Comparison of ENCODE assay signal across 16 cellular contexts in the genomic region with DNA sequence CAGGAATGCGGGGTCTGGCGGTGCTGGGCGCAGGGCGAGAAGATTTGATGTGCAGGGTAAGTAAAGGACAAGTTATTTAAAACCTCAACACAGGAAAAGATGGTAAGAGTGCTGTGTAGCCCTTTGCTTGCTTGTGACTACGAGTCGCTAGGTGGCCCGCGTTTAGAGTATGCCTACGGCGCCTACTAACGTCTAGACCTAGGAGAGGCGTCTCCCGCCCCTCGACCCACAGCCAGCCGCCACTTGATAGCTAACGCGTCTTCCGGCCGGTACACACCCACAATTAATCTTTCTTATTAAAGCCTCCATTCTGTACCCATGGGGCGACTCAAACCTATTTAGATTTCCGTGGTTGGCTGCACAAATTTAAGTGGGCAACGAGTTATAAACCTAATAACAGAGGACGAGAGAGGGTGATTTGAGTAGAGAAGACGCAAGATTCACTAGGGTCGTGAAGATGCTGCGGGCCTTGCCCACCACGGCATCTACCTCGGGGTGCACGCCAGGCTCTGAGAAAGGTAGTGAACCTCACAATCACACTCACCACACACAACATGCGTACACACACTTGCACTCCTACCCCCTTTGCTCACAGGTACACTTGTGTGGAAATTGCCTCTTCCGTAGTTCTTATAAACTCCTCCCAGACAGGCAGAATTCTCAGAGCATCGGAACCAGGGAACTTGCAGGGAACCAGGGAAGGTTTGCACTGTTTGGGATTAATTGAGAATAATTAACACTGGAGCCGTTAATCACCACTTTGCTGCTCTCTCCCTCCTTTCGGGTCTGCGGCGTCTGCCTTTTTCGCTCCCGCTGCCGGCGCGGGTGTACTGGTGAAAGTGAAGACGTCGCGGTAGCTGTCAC. TPM values are rescaled to one million over a fixed set of nuclear protein-coding genes. Genes with fewer than 3 reads are reported as not detected.
DNase-seq lines count a peak whose midpoint lies in the region; ATAC-seq and TF ChIP-seq lines count a peak whose summit lies in the region.
"Had no signal": no experiment of that assay in that cellular context is flagged by ENCODE, and none has a peak within 500 bp of the region (broad histone marks: within the 10 kb centered on the region; RNA-seq: fewer than 3 reads in every experiment).

No MANE protein-coding gene starts in this region.

- H3K4me1 Mint-ChIP-seq in activated CD4-positive, alpha-beta T cell treated with anti-CD3 and anti-CD28 coated beads, Interleukin-2, amount 10 ng/mL, durations not matched to agents 24 days and 14 days, result peaks cover 2% of the 10 kb centered on the region
- H3K4me1 Mint-ChIP-seq in activated CD4-positive, alpha-beta memory T cell treated with anti-CD3 and anti-CD28 coated beads, Interleukin-2, amount 10 ng/mL, durations not matched to agents 7 days and 5 days, result peaks cover 3% of the 10 kb centered on the region
- peaks cover 24% of the 10 kb centered on the region for H3K4me1 Mint-ChIP-seq in endothelial cell (ENCODE audit: unreplicated experiment)

- POLR2A ChIA-PET in activated CD4-positive, alpha-beta memory T cell treated with anti-CD3 and anti-CD28 coated beads, Interleukin-2, amount 10 ng/mL, durations not matched to agents 7 days and 5 days (lab: Charles Lee), result no interaction called here

- no peak overlapping the region for H3K4me3 Mint-ChIP-seq in activated CD4-positive, alpha-beta T cell treated with anti-CD3 and anti-CD28 coated beads, Interleukin-2, amount 10 ng/mL, durations not matched to agents 24 days and 14 days
- H3K4me3 Mint-ChIP-seq in activated CD4-positive, alpha-beta memory T cell treated with anti-CD3 and anti-CD28 coated beads, Interleukin-2, amount 10 ng/mL, durations not matched to agents 7 days and 5 days, result no peak overlapping the region
- H3K4me3 Mint-ChIP-seq in endothelial cell (ENCODE audit: unreplicated experiment), result peak overlapping the region; percentile 85

- H3K9me3 Mint-ChIP-seq in activated CD4-positive, alpha-beta T cell treated with anti-CD3 and anti-CD28 coated beads, Interleukin-2, amount 10 ng/mL, durations not matched to agents 24 days and 14 days, result peaks cover 24% of the 10 kb centered on the region
- H3K9me3 Mint-ChIP-seq in activated CD4-positive, alpha-beta memory T cell treated with anti-CD3 and anti-CD28 coated beads, Interleukin-2, amount 10 ng/mL, durations not matched to agents 7 days and 5 days, result peaks cover 3% of the 10 kb centered on the region
- H3K9me3 Mint-ChIP-seq in endothelial cell (ENCODE audit: unreplicated experiment), result no peaks in the 10 kb centered on the region

- peak overlapping the region; percentile 81 for H3K27ac Mint-ChIP-seq in activated CD4-positive, alpha-beta T cell treated with anti-CD3 and anti-CD28 coated beads, Interleukin-2, amount 10 ng/mL, durations not matched to agents 24 days and 14 days
- peak overlapping the region; percentile 55 for H3K27ac Mint-ChIP-seq in activated CD4-positive, alpha-beta memory T cell treated with anti-CD3 and anti-CD28 coated beads, Interleukin-2, amount 10 ng/mL, durations not matched to agents 7 days and 5 days
- no peak overlapping the region for H3K27ac Mint-ChIP-seq in endothelial cell (ENCODE audit: unreplicated experiment)

- intact Hi-C loops in activated CD4-positive, alpha-beta T cell treated with anti-CD3 and anti-CD28 coated beads, Interleukin-2, amount 10 ng/mL, durations not matched to agents 24 days and 14 days (cut with micrococcal nuclease), result loop anchor here (1.0 to 5.0 kb wide), 2 partner anchors 11 to 1686 kb away; a partner anchor contains a TSS
- intact Hi-C loops in sciatic nerve (cut with DNase I), result no loop called here

- DNase-seq in activated CD4-positive, alpha-beta T cell treated with anti-CD3 and anti-CD28 coated beads, Interleukin-2, amount 10 ng/mL, durations not matched to agents 24 days and 14 days, result peak; percentile 64
- DNase-seq in activated CD4-positive, alpha-beta T cell treated with anti-CD3 and anti-CD28 coated beads for 1 hour, result no peak
- no peak for DNase-seq in activated CD4-positive, alpha-beta memory T cell treated with anti-CD3 and anti-CD28 coated beads, Interleukin-2, amount 10 ng/mL, durations not matched to agents 7 days and 5 days
- no peak for DNase-seq in endothelial cell (ENCODE audit: low spot score)
- DNase-seq in pons (ENCODE audit: low spot score), result peak; percentile 46
- no peak for DNase-seq in HUDEP-2 (lab: John Stamatoyannopoulos, UW; ENCODE audit: unreplicated experiment in 76 of 76)
- DNase-seq in sciatic nerve (ENCODE audit: low spot score), result no peak
- DNase-seq: activated CD8-positive, alpha-beta memory T cell treated with anti-CD3 and anti-CD28 coated beads for 24 hours; CD8-positive, alpha-beta memory T cell; Karpas-422; left ventricle myocardium inferior; NCI-H1417; NCI-H226; SIG-M5 had no signal

- peaks cover 88% of the 10 kb centered on the region for H3K27me3 Mint-ChIP-seq in activated CD4-positive, alpha-beta T cell treated with anti-CD3 and anti-CD28 coated beads, Interleukin-2, amount 10 ng/mL, durations not matched to agents 24 days and 14 days
- peaks cover 92% of the 10 kb centered on the region for H3K27me3 Mint-ChIP-seq in activated CD4-positive, alpha-beta memory T cell treated with anti-CD3 and anti-CD28 coated beads, Interleukin-2, amount 10 ng/mL, durations not matched to agents 7 days and 5 days
- peaks cover 33% of the 10 kb centered on the region for H3K27me3 Mint-ChIP-seq in endothelial cell (ENCODE audit: unreplicated experiment)

- CTCF ChIA-PET in activated CD4-positive, alpha-beta memory T cell treated with anti-CD3 and anti-CD28 coated beads, Interleukin-2, amount 10 ng/mL, durations not matched to agents 7 days and 5 days (lab: Charles Lee), result interaction anchor here (0.8 kb wide), 1 partner anchor 24 kb away, joined by 3 read pairs; no protein-coding TSS in a partner anchor

- peaks cover 12% of the 10 kb centered on the region for H3K36me3 Mint-ChIP-seq in activated CD4-positive, alpha-beta T cell treated with anti-CD3 and anti-CD28 coated beads, Interleukin-2, amount 10 ng/mL, durations not matched to agents 24 days and 14 days (ENCODE audit: low read depth)
- H3K36me3 Mint-ChIP-seq in activated CD4-positive, alpha-beta memory T cell treated with anti-CD3 and anti-CD28 coated beads, Interleukin-2, amount 10 ng/mL, durations not matched to agents 7 days and 5 days (ENCODE audit: low read depth), result peaks cover 18% of the 10 kb centered on the region
- peaks cover 3% of the 10 kb centered on the region for H3K36me3 Mint-ChIP-seq in endothelial cell (ENCODE audit: low read depth, unreplicated experiment)

- TF ChIP-seq CTCF in endothelial cell (IDR thresholded peaks at IDR 0.05; ENCODE audit: unreplicated experiment), result no peak

- ATAC-seq in HG02840 (IDR thresholded peaks at IDR 0.05; ENCODE audit: low FRiP score, unreplicated experiment) (no peak), sciatic nerve (no peak)

RNA-seq across cellular contexts. Expression of a gene that starts 12.1 kb away (rescaled TPM):
- not detected in 2 replicates for total RNA-seq in activated CD4-positive, alpha-beta T cell treated with anti-CD3 and anti-CD28 coated beads, Interleukin-2, amount 10 ng/mL, durations not matched to agents 24 days and 14 days
- not detected for total RNA-seq in activated CD4-positive, alpha-beta memory T cell treated with anti-CD3 and anti-CD28 coated beads, Interleukin-2, amount 10 ng/mL, durations not matched to agents 7 days and 5 days
- total RNA-seq in endothelial cell (ENCODE audit: unreplicated experiment), result 1.4 TPM
- total RNA-seq in sciatic nerve, result 12.4 TPM
- total RNA-seq: CD8-positive, alpha-beta memory T cell; myocyte had no signal

Comparison
In these comparisons a context has a peak if more than half of its experiments do, and no peak if none do; other contexts are left out.
1. DNase-seq: peak in activated CD4-positive, alpha-beta T cell treated with anti-CD3 and anti-CD28 coated beads, Interleukin-2, amount 10 ng/mL, durations not matched to agents 24 days and 14 days (single experiment) and pons (single experiment); none in activated CD4-positive, alpha-beta T cell treated with anti-CD3 and anti-CD28 coated beads for 1 hour (single experiment), activated CD4-positive, alpha-beta memory T cell treated with anti-CD3 and anti-CD28 coated beads, Interleukin-2, amount 10 ng/mL, durations not matched to agents 7 days and 5 days (single experiment), endothelial cell (single experiment), HUDEP-2 (0 of 76) and sciatic nerve (single experiment).